ENCODE assay signal across 1 cellular context in the genomic region with DNA sequence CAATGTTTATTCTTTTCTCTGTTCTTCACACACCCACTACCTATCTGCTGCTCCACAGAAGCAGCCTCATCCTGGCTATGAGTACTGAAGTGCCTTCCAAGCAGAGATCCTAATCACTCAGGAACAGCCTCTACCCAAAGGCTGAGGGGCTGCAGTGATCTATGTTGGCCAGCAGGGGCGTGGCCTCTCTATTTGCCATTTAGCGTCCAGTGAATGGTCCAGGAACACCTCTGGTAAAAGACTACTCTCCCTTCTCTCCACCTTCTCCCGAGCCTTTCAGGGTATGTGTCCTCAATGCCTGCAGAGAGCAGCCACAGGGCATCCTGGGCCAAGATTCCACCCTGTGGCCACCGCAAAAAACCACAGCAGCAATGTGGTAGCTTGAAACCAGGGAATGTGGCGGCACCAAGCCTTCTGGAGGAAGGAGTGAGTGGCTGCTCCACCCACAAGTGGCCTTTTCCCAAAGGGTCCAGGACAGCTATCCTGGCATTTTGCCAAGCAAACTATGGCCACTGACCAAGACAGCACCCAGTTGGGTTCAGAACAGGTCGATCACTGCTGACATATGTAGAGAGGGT.
A peak's percentile ranks its signal among the peaks of the same experiment; 100 is the strongest.
TF ChIP-seq lines count a peak whose summit lies in the region.

No MANE protein-coding gene starts in this region.

TF ChIP-seq in K562, 482 proteins besides CTCF, POLR2A, EP300 and RAD21 (continued from another document):
- TF ChIP-seq, protein P1, sequence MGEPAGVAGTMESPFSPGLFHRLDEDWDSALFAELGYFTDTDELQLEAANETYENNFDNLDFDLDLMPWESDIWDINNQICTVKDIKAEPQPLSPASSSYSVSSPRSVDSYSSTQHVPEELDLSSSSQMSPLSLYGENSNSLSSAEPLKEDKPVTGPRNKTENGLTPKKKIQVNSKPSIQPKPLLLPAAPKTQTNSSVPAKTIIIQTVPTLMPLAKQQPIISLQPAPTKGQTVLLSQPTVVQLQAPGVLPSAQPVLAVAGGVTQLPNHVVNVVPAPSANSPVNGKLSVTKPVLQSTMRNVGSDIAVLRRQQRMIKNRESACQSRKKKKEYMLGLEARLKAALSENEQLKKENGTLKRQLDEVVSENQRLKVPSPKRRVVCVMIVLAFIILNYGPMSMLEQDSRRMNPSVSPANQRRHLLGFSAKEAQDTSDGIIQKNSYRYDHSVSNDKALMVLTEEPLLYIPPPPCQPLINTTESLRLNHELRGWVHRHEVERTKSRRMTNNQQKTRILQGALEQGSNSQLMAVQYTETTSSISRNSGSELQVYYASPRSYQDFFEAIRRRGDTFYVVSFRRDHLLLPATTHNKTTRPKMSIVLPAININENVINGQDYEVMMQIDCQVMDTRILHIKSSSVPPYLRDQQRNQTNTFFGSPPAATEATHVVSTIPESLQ (CRISPR knock-in tag; IDR thresholded peaks at IDR 0.05), result no peak
- TF ChIP-seq TARDBP (IDR thresholded peaks at IDR 0.05) (0 out of 2 replicates have a peak, but pooled peaks have one; percentile 38), ZNF41 (CRISPR knock-in tag; conservative IDR thresholded peaks at IDR 0.05) (no peak), TCF3 (CRISPR knock-in tag; IDR thresholded peaks at IDR 0.05) (peak; percentile 42), MTA3 (IDR thresholded peaks at IDR 0.05; ENCODE audit: borderline replicate concordance) (0 out of 2 replicates have a peak, but pooled peaks have one; percentile 27), KLF16 (IDR thresholded peaks at IDR 0.05) (peak; percentile 57; the same call in 1 of the 2 replicates), CBFA2T3 (IDR thresholded peaks at IDR 0.05) (peak; percentile 31; the same call in 1 of the 2 replicates), ATF3 (IDR thresholded peaks at IDR 0.05) (no peak), ATF3 (CRISPR knock-in tag; conservative IDR thresholded peaks at IDR 0.05) (0 out of 2 replicates have a peak, but pooled peaks have one; percentile 37), CC2D1A (IDR thresholded peaks at IDR 0.05) (0 out of 2 replicates have a peak, but pooled peaks have one; percentile 21), NR2C2 (CRISPR knock-in tag; IDR thresholded peaks at IDR 0.05) (0 out of 2 replicates have a peak, but pooled peaks have one; percentile 17), NR2C2 (tag; IDR thresholded peaks at IDR 0.05) (no peak), RCOR1 (IDR thresholded peaks at IDR 0.05; ENCODE audit: borderline replicate concordance in 1 of 2, low read depth in 2 of 2, low read length in 2 of 2) (peak in 1 of 2 experiments; percentile 66; a peak in 2 of 4 replicates), DPF2 (IDR thresholded peaks at IDR 0.05) (peak; percentile 55), BCOR (IDR thresholded peaks at IDR 0.05) (no peak), NFIX (CRISPR knock-in tag; IDR thresholded peaks at IDR 0.05; ENCODE audit: low read depth) (peak; percentile 88), ATF7 (IDR thresholded peaks at IDR 0.05) (0 out of 2 replicates have a peak, but pooled peaks have one; percentile 43), MLLT1 (IDR thresholded peaks at IDR 0.05) (0 out of 4 replicates have a peak, but pooled peaks have one; percentile 30 to 41), ARID1B (IDR thresholded peaks at IDR 0.05) (peak; percentile 56), TEAD4 (IDR thresholded peaks at IDR 0.05; ENCODE audit: low read length) (peak; percentile 39; the same call in 1 of the 2 replicates), TEAD4 (CRISPR knock-in tag; IDR thresholded peaks at IDR 0.05; ENCODE audit: borderline replicate concordance) (no peak), TAL1 (IDR thresholded peaks at IDR 0.05) (peak; percentile 36), RB1 (IDR thresholded peaks at IDR 0.05; ENCODE audit: low read depth) (0 out of 2 replicates have a peak, but pooled peaks have one; percentile 6)
- TF ChIP-seq, protein P2, sequence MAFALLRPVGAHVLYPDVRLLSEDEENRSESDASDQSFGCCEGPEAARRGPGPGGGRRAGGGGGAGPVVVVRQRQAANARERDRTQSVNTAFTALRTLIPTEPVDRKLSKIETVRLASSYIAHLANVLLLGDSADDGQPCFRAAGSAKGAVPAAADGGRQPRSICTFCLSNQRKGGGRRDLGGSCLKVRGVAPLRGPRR (CRISPR knock-in tag; IDR thresholded peaks at IDR 0.05), result no peak
